Comparison of ENCODE assay signal across 9 cellular contexts in genomic region chr22:49962751-49963646, GRCh38. TPM values are rescaled to one million over a fixed set of nuclear protein-coding genes. Genes with fewer than 3 reads are reported as not detected.
A peak's percentile ranks its signal among the peaks of the same experiment; 100 is the strongest.
DNase-seq lines count a peak whose midpoint lies in the region; ATAC-seq and TF ChIP-seq lines count a peak whose summit lies in the region.
"Had no signal": no experiment of that assay in that cellular context is flagged by ENCODE, and none has a peak within 500 bp of the region (broad histone marks: within the 10 kb centered on the region; RNA-seq: fewer than 3 reads in every experiment).

No MANE protein-coding gene starts in this region.

- intact Hi-C loops in CD14-positive monocyte (cut with micrococcal nuclease) = loop anchor here in 1 of 2 donors (10.0 kb wide), 1 partner anchor 342 kb away; the partner anchor contains the start of gene PLXNB2

- no peak for ATAC-seq in effector memory CD8-positive, alpha-beta T cell (replicated peaks)
- no peak for ATAC-seq in naive B cell (ENCODE audit: low read depth in 2 of 2)
- no peak for ATAC-seq in GM21360 (IDR thresholded peaks at IDR 0.05; ENCODE audit: unreplicated experiment)

- peak overlapping the region; percentile 88 for H3K4me3 ChIP-seq in SJSA1

- peak; percentile 45 for DNase-seq in CD14-positive monocyte (ENCODE audit: low spot score)
- no peak for DNase-seq in SJSA1 (ENCODE audit: low read depth in 1 of 2, low spot score in 2 of 2)
- no peak for DNase-seq in effector memory CD8-positive, alpha-beta T cell
- DNase-seq in naive B cell = peak; percentile 20
- no peak for DNase-seq in NCI-H128 (lab: John Stamatoyannopoulos, UW; ENCODE audit: unreplicated experiment)
- no peak for DNase-seq in SW 1271 (lab: John Stamatoyannopoulos, UW)
- no peak for DNase-seq in superior temporal gyrus (ENCODE audit: extremely low spot score)

- H3K36me3 Mint-ChIP-seq in CD14-positive monocyte = peaks cover 19 to 35% of the 10 kb centered on the region in 2 donors
- peaks cover 93% of the 10 kb centered on the region for H3K36me3 Mint-ChIP-seq in effector memory CD8-positive, alpha-beta T cell (ENCODE audit: insufficient read depth)
- H3K36me3 Mint-ChIP-seq in naive B cell = no peaks in the 10 kb centered on the region

- H3K27ac ChIP-seq in SJSA1 = peak overlapping the region; percentile 82

- no peak for TF ChIP-seq CTCF in CD14-positive monocyte (IDR thresholded peaks at IDR 0.05)

- H3K4me3 Mint-ChIP-seq in CD14-positive monocyte (peak overlapping the region; percentile 78 to 95), naive B cell (peak overlapping the region; percentile 68 to 97 (median 84))
- H3K4me3 Mint-ChIP-seq in effector memory CD8-positive, alpha-beta T cell = peak overlapping the region; percentile 88 to 95

- H3K9me3 Mint-ChIP-seq in CD14-positive monocyte (no peaks in the 10 kb centered on the region), naive B cell (no peaks in the 10 kb centered on the region)
- H3K9me3 Mint-ChIP-seq in effector memory CD8-positive, alpha-beta T cell = no peaks in the 10 kb centered on the region

- H3K36me3 ChIP-seq in SJSA1 = peaks cover 57% of the 10 kb centered on the region

- peaks cover 0 to under 1% (median 0%) of the 10 kb centered on the region in 3 donors for H3K27me3 Mint-ChIP-seq in CD14-positive monocyte (ENCODE audit: low read depth in 3 of 3)
- H3K27me3 Mint-ChIP-seq in effector memory CD8-positive, alpha-beta T cell = no peaks in the 10 kb centered on the region
- H3K27me3 Mint-ChIP-seq in naive B cell = peaks cover 0 to 4% (median 0%) of the 10 kb centered on the region in 3 donors

- H3K4me1 Mint-ChIP-seq in CD14-positive monocyte (peaks cover 57% of the 10 kb centered on the region), naive B cell (peaks cover 41 to 61% (median 45%) of the 10 kb centered on the region in 3 donors)
- peaks cover 20 to 28% of the 10 kb centered on the region in 2 donors for H3K4me1 Mint-ChIP-seq in effector memory CD8-positive, alpha-beta T cell (ENCODE audit: low read depth in 2 of 2)

- no peaks in the 10 kb centered on the region for H3K27me3 ChIP-seq in SJSA1 (replicated peaks)

- H3K9me3 ChIP-seq in SJSA1 (replicated peaks) = no peaks in the 10 kb centered on the region

- H3K27ac Mint-ChIP-seq in CD14-positive monocyte = peak overlapping the region; percentile 64 to 92 (median 87)
- H3K27ac Mint-ChIP-seq in effector memory CD8-positive, alpha-beta T cell = peak overlapping the region; percentile 96 to 98
- peak overlapping the region; percentile 90 to 98 (median 95) for H3K27ac Mint-ChIP-seq in naive B cell

- peaks cover 33% of the 10 kb centered on the region for H3K4me1 ChIP-seq in SJSA1 (replicated peaks)

RNA-seq across cellular contexts. Expression of gene PIM3, which starts 2.4 kb away (rescaled TPM):
- 10 to 100 TPM; 38.8 to 40.4 TPM for polyA plus RNA-seq in CD14-positive monocyte
- 53.0 and 55.8 TPM in 2 replicates for total RNA-seq in SJSA1 (2014; rRNA removed; shearing (Covaris generic))
- 10 to 100 TPM; 46.7 to 60.7 (median 55.0) TPM for polyA plus RNA-seq in naive B cell (ENCODE audit: low read depth in 6 of 6)

RNA-seq across cellular contexts. Expression of gene CRELD2, which starts 44.6 kb away (rescaled TPM):
- polyA plus RNA-seq in CD14-positive monocyte = 10 to 100 TPM; 20.3 to 27.6 TPM
- 88.0 and 145 TPM in 2 replicates for total RNA-seq in SJSA1 (2014; rRNA removed; shearing (Covaris generic))
- 10 to 100 TPM; 21.9 to 33.8 (median 28.0) TPM for polyA plus RNA-seq in naive B cell (ENCODE audit: low read depth in 6 of 6)

RNA-seq across cellular contexts. Expression of gene ALG12, which starts 44.8 kb away (rescaled TPM):
- 1 to 10 TPM; 7.2 to 9.5 TPM for polyA plus RNA-seq in CD14-positive monocyte
- 10.6 and 19.6 TPM in 2 replicates for total RNA-seq in SJSA1 (2014; rRNA removed; shearing (Covaris generic))
- 10 to 100 TPM; 10.1 to 17.5 (median 13.0) TPM for polyA plus RNA-seq in naive B cell (ENCODE audit: low read depth in 6 of 6)

RNA-seq across cellular contexts. Expression of gene IL17REL, which starts 49.6 kb away (rescaled TPM):
- polyA plus RNA-seq in CD14-positive monocyte (not detected), naive B cell (ENCODE audit: low read depth in 6 of 6) (not detected)
- not detected in 2 replicates for total RNA-seq in SJSA1 (2014; rRNA removed; shearing (Covaris generic))
- total RNA-seq: lung microvascular endothelial cell had no signal

Comparison
In these comparisons a context has a peak if more than half of its experiments do, and no peak if none do; other contexts are left out.
1. DNase-seq: peak in CD14-positive monocyte (single experiment) and naive B cell (single experiment); none in SJSA1 (0 of 2), effector memory CD8-positive, alpha-beta T cell (0 of 3), NCI-H128 (single experiment), SW 1271 (0 of 2) and superior temporal gyrus (single experiment).
2. Peak in every context shown above with its lines, with median percentiles within 50 percentile points of each other: H3K27ac Mint-ChIP-seq and H3K4me3 Mint-ChIP-seq.